ENCODE assay signal across 22 cellular contexts in genomic region chr16:16158082-16158658, GRCh38.
"Had no signal": no experiment of that assay in that cellular context is flagged by ENCODE, and none has a peak within 500 bp of the region (broad histone marks: within the 10 kb centered on the region; RNA-seq: fewer than 3 reads in every experiment).

No MANE protein-coding gene starts in this region.

- H3K4me1 Mint-ChIP-seq: mesothelial cell of epicardium, naive B cell had no signal

- H3K36me3 ChIP-seq: esophagus squamous epithelium, gastrocnemius medialis, heart right ventricle had no signal

- ATAC-seq: gastrocnemius medialis; heart right ventricle; left cardiac atrium; left lung; left ventricle myocardium superior; lower lobe of right lung; mucosa of descending colon; naive thymus-derived CD8-positive, alpha-beta T cell had no signal

- H3K36me3 Mint-ChIP-seq: mesothelial cell of epicardium had no signal

- H3K9me3 ChIP-seq: gastrocnemius medialis, mucosa of descending colon had no signal

- H3K27ac Mint-ChIP-seq: mesothelial cell of epicardium; naive thymus-derived CD8-positive, alpha-beta T cell had no signal

- H3K4me3 ChIP-seq: coronary artery, dorsolateral prefrontal cortex, esophagus squamous epithelium, gastrocnemius medialis, heart right ventricle, left lung, lower lobe of right lung, mucosa of descending colon had no signal

- FAIRE-seq: islet of Langerhans had no signal

- H3K4me1 ChIP-seq: esophagus squamous epithelium, gastrocnemius medialis, heart right ventricle, left lung, lower lobe of right lung had no signal

- H3K27me3 ChIP-seq: esophagus squamous epithelium, gastrocnemius medialis, heart right ventricle, left lung had no signal

- H3K27ac ChIP-seq: coronary artery, dorsolateral prefrontal cortex, epithelial cell of prostate, esophagus squamous epithelium, gastrocnemius medialis, heart right ventricle, left lung, lower lobe of right lung had no signal

- H3K4me3 Mint-ChIP-seq: mesothelial cell of epicardium; naive B cell; naive thymus-derived CD8-positive, alpha-beta T cell had no signal

- DNase-seq: dermis blood vessel endothelial cell; dorsolateral prefrontal cortex; effector CD4-positive, alpha-beta T cell; effector memory CD4-positive, alpha-beta T cell; esophagus squamous epithelium; foreskin melanocyte; gastrocnemius medialis; glutamatergic neuron; head of caudate nucleus; heart right ventricle; hippocampal formation; left cardiac atrium; left lung; left ventricle myocardium superior; lower lobe of right lung; mucosa of descending colon; naive B cell; naive thymus-derived CD8-positive, alpha-beta T cell had no signal
